ENCODE assay signal across 8 cellular contexts in genomic region chr15:89575656-89576416, GRCh38. TPM values are rescaled to one million over a fixed set of nuclear protein-coding genes. Genes with fewer than 3 reads are reported as not detected.
DNase-seq lines count a peak whose midpoint lies in the region; ATAC-seq and TF ChIP-seq lines count a peak whose summit lies in the region.

No MANE protein-coding gene starts in this region.

- peak overlapping the region; percentile 86 to 94 for H3K4me3 Mint-ChIP-seq in CD14-positive monocyte
- peak overlapping the region; percentile 85 for H3K4me3 Mint-ChIP-seq in progenitor cell of endocrine pancreas (ENCODE audit: low read depth)

- H3K27me3 Mint-ChIP-seq in CD14-positive monocyte (ENCODE audit: low read depth in 3 of 3) = peaks cover 9 to 17% (median 16%) of the 10 kb centered on the region in 3 donors
- H3K27me3 Mint-ChIP-seq in progenitor cell of endocrine pancreas = peaks cover 10% of the 10 kb centered on the region

- peak overlapping the region; percentile 86 for H3K4me3 ChIP-seq in WERI-Rb-1 (ENCODE audit: low read depth, low read length)
- peak overlapping the region; percentile 73 to 91 for H3K4me3 ChIP-seq in foreskin fibroblast (ENCODE audit: low read depth in 1 of 2, low read length in 2 of 2)

- peaks cover 5 to 12% of the 10 kb centered on the region in 2 donors for H3K36me3 Mint-ChIP-seq in CD14-positive monocyte
- peaks cover 2% of the 10 kb centered on the region for H3K36me3 Mint-ChIP-seq in progenitor cell of endocrine pancreas (ENCODE audit: insufficient read depth)

- H3K27ac ChIP-seq in WERI-Rb-1 = peak overlapping the region; percentile 76

- H3K27ac Mint-ChIP-seq in CD14-positive monocyte (peak overlapping the region in 3 of 7 donors; percentile 35 to 75 (median 71)), progenitor cell of endocrine pancreas (peak overlapping the region; percentile 58)

- no peaks in the 10 kb centered on the region for H3K9me3 ChIP-seq in WERI-Rb-1 (ENCODE audit: severe bottlenecking)

- TF ChIP-seq CTCF in CD14-positive monocyte (IDR thresholded peaks at IDR 0.05) (no peak), WERI-Rb-1 (IDR thresholded peaks at IDR 0.05; ENCODE audit: low read depth, low read length) (no peak), foreskin fibroblast (IDR thresholded peaks at IDR 0.05; ENCODE audit: low read depth, low read length) (no peak), progenitor cell of endocrine pancreas (IDR thresholded peaks at IDR 0.05; ENCODE audit: unreplicated experiment) (no peak)

- ATAC-seq in GM19025 (IDR thresholded peaks at IDR 0.05; ENCODE audit: low read depth, unreplicated experiment) = peak; percentile 11
- peak; percentile 26 for ATAC-seq in HG03354 (IDR thresholded peaks at IDR 0.05; ENCODE audit: poor library complexity, severe bottlenecking, unreplicated experiment)

- H3K4me1 Mint-ChIP-seq in CD14-positive monocyte (peaks cover 38% of the 10 kb centered on the region), progenitor cell of endocrine pancreas (ENCODE audit: low read depth) (peaks cover 17% of the 10 kb centered on the region)

- DNase-seq in CD14-positive monocyte (ENCODE audit: low spot score) (no peak), WERI-Rb-1 (peak; percentile 23), foreskin fibroblast (peak; percentile 10 to 43), progenitor cell of endocrine pancreas (ENCODE audit: low spot score, unreplicated experiment) (no peak), SKM-1 (lab: John Stamatoyannopoulos, UW; ENCODE audit: unreplicated experiment) (no peak), KG1 (lab: John Stamatoyannopoulos, UW) (no peak)

- intact Hi-C loops in CD14-positive monocyte (cut with micrococcal nuclease) = loop anchor here in 1 of 2 donors (10.0 kb wide), 3 partner anchors 241 to 1111 kb away; partner anchors contain the start of genes CIB1, GDPGP1, MRPL46 and MRPS11

- H3K9me3 Mint-ChIP-seq in CD14-positive monocyte = peaks cover 0 to 3% (median 0%) of the 10 kb centered on the region in 7 donors
- no peaks in the 10 kb centered on the region for H3K9me3 Mint-ChIP-seq in progenitor cell of endocrine pancreas (ENCODE audit: low read depth)

- no peaks in the 10 kb centered on the region for H3K27me3 ChIP-seq in WERI-Rb-1 (ENCODE audit: insufficient read depth, low read depth, severe bottlenecking)

- peaks cover 30% of the 10 kb centered on the region for H3K36me3 ChIP-seq in WERI-Rb-1

RNA-seq across cellular contexts. Expression of gene TICRR, which starts 0.6 kb away (rescaled TPM):
- polyA plus RNA-seq in CD14-positive monocyte = not detected
- 13.9 and 14.7 TPM in 2 replicates for total RNA-seq in progenitor cell of endocrine pancreas

Comparison
In these comparisons a context has a peak if more than half of its experiments do, and no peak if none do; other contexts are left out.
1. DNase-seq: peak in WERI-Rb-1 (single experiment) and foreskin fibroblast (2 of 2); none in CD14-positive monocyte (single experiment), progenitor cell of endocrine pancreas (single experiment), SKM-1 (single experiment) and KG1 (single experiment).